In genomic region chr10:76337641-76338040, GRCh38 we compare ENCODE assay signal across 13 cellular contexts.
DNase-seq lines count a peak whose midpoint lies in the region; TF ChIP-seq lines count a peak whose summit lies in the region.
"Had no signal": no experiment of that assay in that cellular context is flagged by ENCODE, and none has a peak within 500 bp of the region (broad histone marks: within the 10 kb centered on the region; RNA-seq: fewer than 3 reads in every experiment).

No MANE protein-coding gene starts in this region.

- H4K20me1 ChIP-seq in osteoblast (ENCODE audit: insufficient read depth, low read length) = no peaks in the 10 kb centered on the region

- in situ Hi-C loops in Caki2 (cut with HindIII; ENCODE audit: low pct_unique_long_range_greater_than_20kb, low sequenced_read_pairs) = no loop called here

- H3K4me1 ChIP-seq in osteoblast (ENCODE audit: insufficient read depth, low read length) = peaks cover 20% of the 10 kb centered on the region

- no peaks in the 10 kb centered on the region for H3K79me2 ChIP-seq in osteoblast (ENCODE audit: insufficient read depth, low read length)

- H2AFZ ChIP-seq in osteoblast (ENCODE audit: low read length) = peak overlapping the region; percentile 8

- no peaks in the 10 kb centered on the region for H3K27me3 Mint-ChIP-seq in endothelial cell (ENCODE audit: unreplicated experiment)
- H3K27me3 Mint-ChIP-seq: activated T-cell treated with anti-CD3 and anti-CD28 coated beads, Interleukin-2, amount 50 U/mL, for 24 hours had no signal

- H3K9me3 ChIP-seq in osteoblast (ENCODE audit: low read depth, low read length) = no peaks in the 10 kb centered on the region

- no peaks in the 10 kb centered on the region for H3K27me3 ChIP-seq in osteoblast (ENCODE audit: insufficient read depth, low read length)

- H3K9me3 Mint-ChIP-seq in endothelial cell (ENCODE audit: unreplicated experiment) = no peaks in the 10 kb centered on the region
- H3K9me3 Mint-ChIP-seq: activated T-cell treated with anti-CD3 and anti-CD28 coated beads, Interleukin-2, amount 50 U/mL, for 24 hours; CD8-positive, alpha-beta T cell had no signal

- no peak overlapping the region for H3K4me3 Mint-ChIP-seq in endothelial cell (ENCODE audit: unreplicated experiment)
- H3K4me3 Mint-ChIP-seq: activated T-cell treated with anti-CD3 and anti-CD28 coated beads, Interleukin-2, amount 50 U/mL, for 24 hours; CD8-positive, alpha-beta T cell had no signal

- TF ChIP-seq CTCF in fibroblast of mammary gland (conservative IDR thresholded peaks at IDR 0.05; ENCODE audit: control insufficient read depth, insufficient read depth, low read depth, low read length) = no peak
- TF ChIP-seq CTCF in osteoblast (IDR thresholded peaks at IDR 0.05; ENCODE audit: extremely low read depth, low read depth, low read length) = no peak
- TF ChIP-seq CTCF in GM10266 (IDR thresholded peaks at IDR 0.05; ENCODE audit: control insufficient read depth, insufficient read depth, low read depth, missing control alignments) = no peak
- TF ChIP-seq CTCF in endothelial cell (IDR thresholded peaks at IDR 0.05; ENCODE audit: unreplicated experiment) = no peak

- no peak overlapping the region for H3K27ac Mint-ChIP-seq in endothelial cell (ENCODE audit: unreplicated experiment)
- H3K27ac Mint-ChIP-seq: activated T-cell treated with anti-CD3 and anti-CD28 coated beads, Interleukin-2, amount 50 U/mL, for 24 hours; CD8-positive, alpha-beta T cell had no signal

- no peak overlapping the region for H3K27ac ChIP-seq in osteoblast (ENCODE audit: low read depth, low read length)

- no peak overlapping the region for H3K4me3 ChIP-seq in fibroblast of mammary gland (ENCODE audit: control insufficient read depth, low read depth, low read length)
- no peak overlapping the region for H3K4me3 ChIP-seq in osteoblast (ENCODE audit: insufficient read depth, low read length)

- DNase-seq in Caki2 (ENCODE audit: low read depth) = peak; percentile 80
- peak; percentile 30 for DNase-seq in NCI-H226
- peak; percentile 40 for DNase-seq in fibroblast of mammary gland (ENCODE audit: low read depth)
- DNase-seq in osteoblast (ENCODE audit: insufficient read length, low spot score, missing footprints) = no peak
- no peak for DNase-seq in GM10266 (ENCODE audit: extremely low spot score)
- DNase-seq in endothelial cell (ENCODE audit: low spot score) = no peak
- no peak for DNase-seq in DMS79 treated with DMSO at 0.1 percent for 48 hours (lab: John Stamatoyannopoulos, UW)
- no peak for DNase-seq in activated CD8-positive, alpha-beta memory T cell treated with anti-CD3 and anti-CD28 coated beads, Interleukin-2, amount 50 U/mL, for 4 hours
- DNase-seq: activated CD4-positive, alpha-beta T cell treated with anti-CD3 and anti-CD28 coated beads for 1 hour; activated T-cell treated with anti-CD3 and anti-CD28 coated beads, Interleukin-2, amount 50 U/mL, for 24 hours; CD8-positive, alpha-beta T cell; H7; NCI-H1694 had no signal

- H3K4me2 ChIP-seq in osteoblast (ENCODE audit: insufficient read depth, low read length) = peak overlapping the region; percentile 16

- peaks cover 21% of the 10 kb centered on the region for H3K4me1 Mint-ChIP-seq in endothelial cell (ENCODE audit: unreplicated experiment)

- no peaks in the 10 kb centered on the region for H3K36me3 ChIP-seq in osteoblast (ENCODE audit: insufficient read depth, low read length)

- H3K36me3 Mint-ChIP-seq in endothelial cell (ENCODE audit: low read depth, unreplicated experiment) = no peaks in the 10 kb centered on the region
- H3K36me3 Mint-ChIP-seq: CD8-positive, alpha-beta T cell had no signal

Comparison
In these comparisons a context has a peak if more than half of its experiments do, and no peak if none do; other contexts are left out.
1. DNase-seq: peak in Caki2 (single experiment), NCI-H226 (single experiment) and fibroblast of mammary gland (single experiment); none in osteoblast (single experiment), GM10266 (single experiment), endothelial cell (single experiment), DMS79 treated with DMSO at 0.1 percent for 48 hours (single experiment) and activated CD8-positive, alpha-beta memory T cell treated with anti-CD3 and anti-CD28 coated beads, Interleukin-2, amount 50 U/mL, for 4 hours (single experiment).